23 cellular contexts compared by ENCODE assay signal in the genomic region with DNA sequence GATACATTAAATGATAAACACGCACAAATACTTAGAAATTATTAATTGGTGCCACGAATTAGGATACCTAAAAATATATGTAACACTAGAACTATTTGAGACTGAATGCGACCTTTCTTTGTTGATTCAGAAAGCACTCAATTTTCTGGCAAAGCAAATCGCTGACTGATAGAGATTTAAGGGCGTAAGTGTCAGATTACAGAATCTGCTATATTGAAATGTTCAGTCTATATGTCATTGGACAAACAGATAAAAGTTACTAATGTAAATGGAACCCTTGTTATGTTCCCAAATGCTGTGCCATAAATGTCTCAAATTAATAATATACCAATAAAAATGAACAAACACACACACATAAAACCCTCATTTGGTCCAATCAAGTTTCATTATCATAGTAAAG.
DNase-seq lines count a peak whose midpoint lies in the region; ATAC-seq, FAIRE-seq and TF ChIP-seq lines count a peak whose summit lies in the region.
"Had no signal": no experiment of that assay in that cellular context is flagged by ENCODE, and none has a peak within 500 bp of the region (broad histone marks: within the 10 kb centered on the region; RNA-seq: fewer than 3 reads in every experiment).

No MANE protein-coding gene starts in this region.

- peaks cover 3 to 9% of the 10 kb centered on the region in 2 experiments for H3K36me3 ChIP-seq in endothelial cell of umbilical vein (ENCODE audit: control insufficient read depth in 2 of 2, extremely low read depth in 1 of 2, insufficient read depth in 2 of 2, low read length in 2 of 2)
- H3K36me3 ChIP-seq in body of pancreas (replicated peaks in 1 of 2; ENCODE audit: insufficient read depth in 1 of 2, low read depth in 2 of 2) = no peaks in the 10 kb centered on the region
- peaks cover 0 to 30% (median 20%) of the 10 kb centered on the region in 4 donors for H3K36me3 ChIP-seq in stomach
- peaks cover 7% of the 10 kb centered on the region for H3K36me3 ChIP-seq in SJCRH30
- H3K36me3 ChIP-seq: pancreas had no signal

- H3K27me3 ChIP-seq in endothelial cell of umbilical vein (ENCODE audit: control insufficient read depth in 2 of 2, insufficient read depth in 2 of 2, low read length in 2 of 2) (no peaks in the 10 kb centered on the region), body of pancreas (no peaks in the 10 kb centered on the region), stomach (no peaks in the 10 kb centered on the region), foreskin keratinocyte (no peaks in the 10 kb centered on the region), SJCRH30 (no peaks in the 10 kb centered on the region)
- H3K27me3 ChIP-seq: gastrocnemius medialis, pancreas had no signal

- H3K79me2 ChIP-seq in endothelial cell of umbilical vein (ENCODE audit: control insufficient read depth, insufficient read depth, low read length) = no peaks in the 10 kb centered on the region

- TF ChIP-seq POLR2A in endothelial cell of umbilical vein (IDR thresholded peaks at IDR 0.05; ENCODE audit: low read depth, low read length) (no peak), body of pancreas (IDR thresholded peaks at IDR 0.05) (no peak), stomach (IDR thresholded peaks at IDR 0.05) (no peak)

- dilution Hi-C loops in endothelial cell of umbilical vein (cut with MboI; ENCODE audit: extremely low pct_ligation_motif_present, low sequenced_read_pairs) = no loop called here

- no peaks in the 10 kb centered on the region for H3K9me1 ChIP-seq in endothelial cell of umbilical vein (replicated peaks; ENCODE audit: control insufficient read depth, extremely low read depth, insufficient read depth, low read length)

- POLR2A ChIA-PET in endothelial cell of umbilical vein (lab: Charles Lee) = no interaction called here

- no peak overlapping the region for H2AFZ ChIP-seq in endothelial cell of umbilical vein (ENCODE audit: low read depth, low read length)

- H3K27ac ChIP-seq in endothelial cell of umbilical vein (ENCODE audit: insufficient read depth, low read depth, low read length) (no peak overlapping the region), body of pancreas (no peak overlapping the region), stomach (no peak overlapping the region), foreskin keratinocyte (no peak overlapping the region), SJCRH30 (no peak overlapping the region)
- H3K27ac ChIP-seq: gastrocnemius medialis, pancreas, skin epidermis had no signal

- TF ChIP-seq CTCF in endothelial cell of umbilical vein (IDR thresholded peaks at IDR 0.05; ENCODE audit: extremely low read depth in 1 of 2, insufficient read depth in 1 of 2, low read depth in 1 of 2, low read length in 2 of 2) = no peak
- TF ChIP-seq CTCF in body of pancreas (IDR thresholded peaks at IDR 0.05) = no peak
- no peak for TF ChIP-seq CTCF in stomach (IDR thresholded peaks at IDR 0.05)
- no peak for TF ChIP-seq CTCF in foreskin keratinocyte (conservative IDR thresholded peaks at IDR 0.05)

- TF ChIP-seq EP300 in stomach (IDR thresholded peaks at IDR 0.05) = no peak

- DNase-seq in SHP77 treated with DMSO at 0.1 percent for 48 hours (lab: John Stamatoyannopoulos, UW) (peak; percentile 17), SHP77 (lab: John Stamatoyannopoulos, UW) (no peak), OCI-M1 (lab: John Stamatoyannopoulos, UW) (peak; percentile 84), endothelial cell of umbilical vein (ENCODE audit: low read depth, low spot score) (peak; percentile 16), body of pancreas (no peak), stomach (no peak), foreskin keratinocyte (no peak), SJCRH30 (no peak)
- DNase-seq: activated CD4-positive, CD25-positive, alpha-beta regulatory T cell treated with anti-CD3 and anti-CD28 coated beads, Interleukin-2, amount 50 U/mL, for 72 hours; activated T-cell treated with anti-CD3 and anti-CD28 coated beads, Interleukin-2, amount 50 U/mL, for 72 hours; dermis blood vessel endothelial cell; gastrocnemius medialis; H9; naive B cell; NCI-H2029; NCI-H774; pancreas; stimulated activated CD4-positive, alpha-beta T cell treated with anti-CD3 and anti-CD28 coated beads, Interleukin-4, amount 100 ng/mL, for 4 hours; T1000 had no signal

- FAIRE-seq in endothelial cell of umbilical vein (lab: Jason Lieb, UNC) = no peak
- FAIRE-seq: GM12892, pancreas had no signal

- no peaks in the 10 kb centered on the region for H4K20me1 ChIP-seq in endothelial cell of umbilical vein (replicated peaks; ENCODE audit: control insufficient read depth, extremely low read depth, insufficient read depth, low read length)

- ATAC-seq in body of pancreas (no peak), foreskin keratinocyte (no peak)
- ATAC-seq: activated naive CD4-positive, alpha-beta T cell treated with anti-CD3 and anti-CD28 coated beads, Interleukin-2, amount 50 U/mL, for 72 hours; activated T-cell treated with anti-CD3 and anti-CD28 coated beads, Interleukin-2, amount 50 U/mL, for 72 hours; Panc1; pancreas had no signal

- H3K4me1 ChIP-seq in endothelial cell of umbilical vein (ENCODE audit: control insufficient read depth, extremely low read depth, insufficient read depth, low read length) = peaks cover 23% of the 10 kb centered on the region
- no peaks in the 10 kb centered on the region for H3K4me1 ChIP-seq in body of pancreas
- peaks cover 0 to 14% (median 2%) of the 10 kb centered on the region in 4 donors for H3K4me1 ChIP-seq in stomach
- H3K4me1 ChIP-seq in foreskin keratinocyte = peaks cover 18% of the 10 kb centered on the region
- peaks cover 2% of the 10 kb centered on the region; the same call in 1 of the 2 replicates for H3K4me1 ChIP-seq in SJCRH30
- H3K4me1 ChIP-seq: pancreas had no signal

- H3K9ac ChIP-seq in endothelial cell of umbilical vein (replicated peaks; ENCODE audit: extremely low read depth, insufficient read depth, low read length) = no peak overlapping the region

- H3K4me3 ChIP-seq in endothelial cell of umbilical vein (replicated peaks in 1 of 3; ENCODE audit: insufficient read depth in 1 of 3, low read depth in 1 of 3, low read length in 3 of 3) = no peak overlapping the region
- H3K4me3 ChIP-seq in body of pancreas = no peak overlapping the region
- H3K4me3 ChIP-seq in stomach = no peak overlapping the region
- no peak overlapping the region for H3K4me3 ChIP-seq in SJCRH30
- H3K4me3 ChIP-seq: gastrocnemius medialis, pancreas, skin epidermis had no signal

- no TSS peak for BruUV-seq in endothelial cell of umbilical vein (replicated peaks; lab: Mats Ljungman, UMichigan)

- intact Hi-C loops in endothelial cell of umbilical vein (cut with micrococcal nuclease) (no loop called here), body of pancreas (cut with DNase I) (no loop called here), stomach (cut with DNase I; ENCODE audit: low total_unique reads) (no loop called here)

- no peak overlapping the region for H3K4me2 ChIP-seq in endothelial cell of umbilical vein (ENCODE audit: insufficient read depth, low read length)

- no peaks in the 10 kb centered on the region for H3K9me3 ChIP-seq in endothelial cell of umbilical vein (replicated peaks; ENCODE audit: control insufficient read depth, insufficient read depth, low read length)
- no peaks in the 10 kb centered on the region for H3K9me3 ChIP-seq in body of pancreas
- H3K9me3 ChIP-seq in stomach = no peaks in the 10 kb centered on the region
- H3K9me3 ChIP-seq in SJCRH30 (replicated peaks) = no peaks in the 10 kb centered on the region
- H3K9me3 ChIP-seq: gastrocnemius medialis, pancreas had no signal

- 59 to 68% methylated on average over 5 of the region's 5 CpGs for WGBS in body of pancreas, 2 donors
- 52 to 64% (median 59%) methylated on average over 5 of the region's 5 CpGs for WGBS in stomach, 5 donors

- CTCF ChIA-PET in endothelial cell of umbilical vein (lab: Charles Lee) = no interaction called here

TF ChIP-seq in endothelial cell of umbilical vein, 7 proteins besides CTCF, POLR2A, EP300 and RAD21:
- TF ChIP-seq GATA2 (IDR thresholded peaks at IDR 0.05; ENCODE audit: insufficient read depth, insufficient read length, low read depth, low read length) = no peak
- TF ChIP-seq JUN (IDR thresholded peaks at IDR 0.05; ENCODE audit: borderline replicate concordance, insufficient read depth, insufficient read length, low read depth) = no peak
- TF ChIP-seq EZH2 (IDR thresholded peaks at IDR 0.05; ENCODE audit: borderline replicate concordance, low read depth, low read length, severe bottlenecking) = no peak
- TF ChIP-seq FOS (IDR thresholded peaks at IDR 0.05; ENCODE audit: borderline replicate concordance, insufficient read depth, low read length) = no peak
- no peak for TF ChIP-seq MYC (IDR thresholded peaks at IDR 0.05; ENCODE audit: low read depth, low read length)
- no peak for TF ChIP-seq POLR2AphosphoS5 (IDR thresholded peaks at IDR 0.05; ENCODE audit: insufficient read depth, low read depth, low read length)
- TF ChIP-seq, protein P1, sequence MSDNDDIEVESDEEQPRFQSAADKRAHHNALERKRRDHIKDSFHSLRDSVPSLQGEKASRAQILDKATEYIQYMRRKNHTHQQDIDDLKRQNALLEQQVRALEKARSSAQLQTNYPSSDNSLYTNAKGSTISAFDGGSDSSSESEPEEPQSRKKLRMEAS (IDR thresholded peaks at IDR 0.05; ENCODE audit: insufficient read depth, insufficient read length) = no peak

Comparison
In these comparisons a context has a peak if more than half of its experiments do, and no peak if none do; other contexts are left out.
1. DNase-seq: peak in SHP77 treated with DMSO at 0.1 percent for 48 hours (single experiment), OCI-M1 (single experiment) and endothelial cell of umbilical vein (single experiment); none in SHP77 (0 of 2), body of pancreas (0 of 4), stomach (single experiment), foreskin keratinocyte (0 of 2) and SJCRH30 (0 of 2).